Comparison of ENCODE assay signal across 1 cellular context in genomic region chr3:141312359-141313090, GRCh38.
TF ChIP-seq lines count a peak whose summit lies in the region.

No MANE protein-coding gene starts in this region.

TF ChIP-seq in K562, 482 proteins besides CTCF, POLR2A, EP300 and RAD21 (continued from another document and continues in another):
- TF ChIP-seq, protein P1, sequence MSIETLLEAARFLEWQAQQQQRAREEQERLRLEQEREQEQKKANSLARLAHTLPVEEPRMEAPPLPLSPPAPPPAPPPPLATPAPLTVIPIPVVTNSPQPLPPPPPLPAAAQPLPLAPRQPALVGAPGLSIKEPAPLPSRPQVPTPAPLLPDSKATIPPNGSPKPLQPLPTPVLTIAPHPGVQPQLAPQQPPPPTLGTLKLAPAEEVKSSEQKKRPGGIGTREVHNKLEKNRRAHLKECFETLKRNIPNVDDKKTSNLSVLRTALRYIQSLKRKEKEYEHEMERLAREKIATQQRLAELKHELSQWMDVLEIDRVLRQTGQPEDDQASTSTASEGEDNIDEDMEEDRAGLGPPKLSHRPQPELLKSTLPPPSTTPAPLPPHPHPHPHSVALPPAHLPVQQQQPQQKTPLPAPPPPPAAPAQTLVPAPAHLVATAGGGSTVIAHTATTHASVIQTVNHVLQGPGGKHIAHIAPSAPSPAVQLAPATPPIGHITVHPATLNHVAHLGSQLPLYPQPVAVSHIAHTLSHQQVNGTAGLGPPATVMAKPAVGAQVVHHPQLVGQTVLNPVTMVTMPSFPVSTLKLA (conservative IDR thresholded peaks at IDR 0.05) = peak in 1 of 2 experiments; percentile 63; a peak in 1 of 4 replicates
- peak; percentile 80 for TF ChIP-seq FOXJ2 (tag; IDR thresholded peaks at IDR 0.05)
- TF ChIP-seq, protein P2, sequence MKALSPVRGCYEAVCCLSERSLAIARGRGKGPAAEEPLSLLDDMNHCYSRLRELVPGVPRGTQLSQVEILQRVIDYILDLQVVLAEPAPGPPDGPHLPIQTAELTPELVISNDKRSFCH (CRISPR knock-in tag; IDR thresholded peaks at IDR 0.05) = peak; percentile 98
- TF ChIP-seq, protein P2 (tag; IDR thresholded peaks at IDR 0.05) = peak; percentile 100
- 0 out of 2 replicates have a peak, but pooled peaks have one; percentile 85 for TF ChIP-seq TSC22D4 (tag; IDR thresholded peaks at IDR 0.05)
- peak; percentile 100 for TF ChIP-seq PYGO2 (tag; IDR thresholded peaks at IDR 0.05)
- TF ChIP-seq, protein P3, sequence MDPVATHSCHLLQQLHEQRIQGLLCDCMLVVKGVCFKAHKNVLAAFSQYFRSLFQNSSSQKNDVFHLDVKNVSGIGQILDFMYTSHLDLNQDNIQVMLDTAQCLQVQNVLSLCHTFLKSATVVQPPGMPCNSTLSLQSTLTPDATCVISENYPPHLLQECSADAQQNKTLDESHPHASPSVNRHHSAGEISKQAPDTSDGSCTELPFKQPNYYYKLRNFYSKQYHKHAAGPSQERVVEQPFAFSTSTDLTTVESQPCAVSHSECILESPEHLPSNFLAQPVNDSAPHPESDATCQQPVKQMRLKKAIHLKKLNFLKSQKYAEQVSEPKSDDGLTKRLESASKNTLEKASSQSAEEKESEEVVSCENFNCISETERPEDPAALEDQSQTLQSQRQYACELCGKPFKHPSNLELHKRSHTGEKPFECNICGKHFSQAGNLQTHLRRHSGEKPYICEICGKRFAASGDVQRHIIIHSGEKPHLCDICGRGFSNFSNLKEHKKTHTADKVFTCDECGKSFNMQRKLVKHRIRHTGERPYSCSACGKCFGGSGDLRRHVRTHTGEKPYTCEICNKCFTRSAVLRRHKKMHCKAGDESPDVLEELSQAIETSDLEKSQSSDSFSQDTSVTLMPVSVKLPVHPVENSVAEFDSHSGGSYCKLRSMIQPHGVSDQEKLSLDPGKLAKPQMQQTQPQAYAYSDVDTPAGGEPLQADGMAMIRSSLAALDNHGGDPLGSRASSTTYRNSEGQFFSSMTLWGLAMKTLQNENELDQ (CRISPR knock-in tag; IDR thresholded peaks at IDR 0.05; ENCODE audit: borderline replicate concordance) = no peak
- TF ChIP-seq ZMIZ1 (IDR thresholded peaks at IDR 0.05; ENCODE audit: low read depth in 2 of 2, low read length in 2 of 2) = no peak
- TF ChIP-seq HCFC1 (IDR thresholded peaks at IDR 0.05; ENCODE audit: low read depth, low read length) = no peak
- peak; percentile 100 for TF ChIP-seq CREB3 (tag; conservative IDR thresholded peaks at IDR 0.05; ENCODE audit: low read depth)
- TF ChIP-seq ZNF232 (CRISPR knock-in tag; IDR thresholded peaks at IDR 0.05) = no peak
- TF ChIP-seq MAX (CRISPR knock-in tag; IDR thresholded peaks at IDR 0.05) = peak; percentile 25
- peak; percentile 99 for TF ChIP-seq KLF13 (tag; IDR thresholded peaks at IDR 0.05; ENCODE audit: borderline replicate concordance, low read depth)
- TF ChIP-seq, protein P4, sequence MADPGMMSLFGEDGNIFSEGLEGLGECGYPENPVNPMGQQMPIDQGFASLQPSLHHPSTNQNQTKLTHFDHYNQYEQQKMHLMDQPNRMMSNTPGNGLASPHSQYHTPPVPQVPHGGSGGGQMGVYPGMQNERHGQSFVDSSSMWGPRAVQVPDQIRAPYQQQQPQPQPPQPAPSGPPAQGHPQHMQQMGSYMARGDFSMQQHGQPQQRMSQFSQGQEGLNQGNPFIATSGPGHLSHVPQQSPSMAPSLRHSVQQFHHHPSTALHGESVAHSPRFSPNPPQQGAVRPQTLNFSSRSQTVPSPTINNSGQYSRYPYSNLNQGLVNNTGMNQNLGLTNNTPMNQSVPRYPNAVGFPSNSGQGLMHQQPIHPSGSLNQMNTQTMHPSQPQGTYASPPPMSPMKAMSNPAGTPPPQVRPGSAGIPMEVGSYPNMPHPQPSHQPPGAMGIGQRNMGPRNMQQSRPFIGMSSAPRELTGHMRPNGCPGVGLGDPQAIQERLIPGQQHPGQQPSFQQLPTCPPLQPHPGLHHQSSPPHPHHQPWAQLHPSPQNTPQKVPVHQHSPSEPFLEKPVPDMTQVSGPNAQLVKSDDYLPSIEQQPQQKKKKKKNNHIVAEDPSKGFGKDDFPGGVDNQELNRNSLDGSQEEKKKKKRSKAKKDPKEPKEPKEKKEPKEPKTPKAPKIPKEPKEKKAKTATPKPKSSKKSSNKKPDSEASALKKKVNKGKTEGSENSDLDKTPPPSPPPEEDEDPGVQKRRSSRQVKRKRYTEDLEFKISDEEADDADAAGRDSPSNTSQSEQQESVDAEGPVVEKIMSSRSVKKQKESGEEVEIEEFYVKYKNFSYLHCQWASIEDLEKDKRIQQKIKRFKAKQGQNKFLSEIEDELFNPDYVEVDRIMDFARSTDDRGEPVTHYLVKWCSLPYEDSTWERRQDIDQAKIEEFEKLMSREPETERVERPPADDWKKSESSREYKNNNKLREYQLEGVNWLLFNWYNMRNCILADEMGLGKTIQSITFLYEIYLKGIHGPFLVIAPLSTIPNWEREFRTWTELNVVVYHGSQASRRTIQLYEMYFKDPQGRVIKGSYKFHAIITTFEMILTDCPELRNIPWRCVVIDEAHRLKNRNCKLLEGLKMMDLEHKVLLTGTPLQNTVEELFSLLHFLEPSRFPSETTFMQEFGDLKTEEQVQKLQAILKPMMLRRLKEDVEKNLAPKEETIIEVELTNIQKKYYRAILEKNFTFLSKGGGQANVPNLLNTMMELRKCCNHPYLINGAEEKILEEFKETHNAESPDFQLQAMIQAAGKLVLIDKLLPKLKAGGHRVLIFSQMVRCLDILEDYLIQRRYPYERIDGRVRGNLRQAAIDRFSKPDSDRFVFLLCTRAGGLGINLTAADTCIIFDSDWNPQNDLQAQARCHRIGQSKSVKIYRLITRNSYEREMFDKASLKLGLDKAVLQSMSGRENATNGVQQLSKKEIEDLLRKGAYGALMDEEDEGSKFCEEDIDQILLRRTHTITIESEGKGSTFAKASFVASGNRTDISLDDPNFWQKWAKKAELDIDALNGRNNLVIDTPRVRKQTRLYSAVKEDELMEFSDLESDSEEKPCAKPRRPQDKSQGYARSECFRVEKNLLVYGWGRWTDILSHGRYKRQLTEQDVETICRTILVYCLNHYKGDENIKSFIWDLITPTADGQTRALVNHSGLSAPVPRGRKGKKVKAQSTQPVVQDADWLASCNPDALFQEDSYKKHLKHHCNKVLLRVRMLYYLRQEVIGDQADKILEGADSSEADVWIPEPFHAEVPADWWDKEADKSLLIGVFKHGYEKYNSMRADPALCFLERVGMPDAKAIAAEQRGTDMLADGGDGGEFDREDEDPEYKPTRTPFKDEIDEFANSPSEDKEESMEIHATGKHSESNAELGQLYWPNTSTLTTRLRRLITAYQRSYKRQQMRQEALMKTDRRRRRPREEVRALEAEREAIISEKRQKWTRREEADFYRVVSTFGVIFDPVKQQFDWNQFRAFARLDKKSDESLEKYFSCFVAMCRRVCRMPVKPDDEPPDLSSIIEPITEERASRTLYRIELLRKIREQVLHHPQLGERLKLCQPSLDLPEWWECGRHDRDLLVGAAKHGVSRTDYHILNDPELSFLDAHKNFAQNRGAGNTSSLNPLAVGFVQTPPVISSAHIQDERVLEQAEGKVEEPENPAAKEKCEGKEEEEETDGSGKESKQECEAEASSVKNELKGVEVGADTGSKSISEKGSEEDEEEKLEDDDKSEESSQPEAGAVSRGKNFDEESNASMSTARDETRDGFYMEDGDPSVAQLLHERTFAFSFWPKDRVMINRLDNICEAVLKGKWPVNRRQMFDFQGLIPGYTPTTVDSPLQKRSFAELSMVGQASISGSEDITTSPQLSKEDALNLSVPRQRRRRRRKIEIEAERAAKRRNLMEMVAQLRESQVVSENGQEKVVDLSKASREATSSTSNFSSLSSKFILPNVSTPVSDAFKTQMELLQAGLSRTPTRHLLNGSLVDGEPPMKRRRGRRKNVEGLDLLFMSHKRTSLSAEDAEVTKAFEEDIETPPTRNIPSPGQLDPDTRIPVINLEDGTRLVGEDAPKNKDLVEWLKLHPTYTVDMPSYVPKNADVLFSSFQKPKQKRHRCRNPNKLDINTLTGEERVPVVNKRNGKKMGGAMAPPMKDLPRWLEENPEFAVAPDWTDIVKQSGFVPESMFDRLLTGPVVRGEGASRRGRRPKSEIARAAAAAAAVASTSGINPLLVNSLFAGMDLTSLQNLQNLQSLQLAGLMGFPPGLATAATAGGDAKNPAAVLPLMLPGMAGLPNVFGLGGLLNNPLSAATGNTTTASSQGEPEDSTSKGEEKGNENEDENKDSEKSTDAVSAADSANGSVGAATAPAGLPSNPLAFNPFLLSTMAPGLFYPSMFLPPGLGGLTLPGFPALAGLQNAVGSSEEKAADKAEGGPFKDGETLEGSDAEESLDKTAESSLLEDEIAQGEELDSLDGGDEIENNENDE (IDR thresholded peaks at IDR 0.05; ENCODE audit: low read depth, low read length) = no peak
- TF ChIP-seq NR2C2 (CRISPR knock-in tag; IDR thresholded peaks at IDR 0.05) = no peak
- peak; percentile 78 for TF ChIP-seq NR2C2 (tag; IDR thresholded peaks at IDR 0.05)
- TF ChIP-seq POLR2AphosphoS2 (IDR thresholded peaks at IDR 0.05; ENCODE audit: low read length) = no peak
- TF ChIP-seq NR2F6 (CRISPR knock-in tag; IDR thresholded peaks at IDR 0.05) = peak; percentile 99
- TF ChIP-seq RBBP5 (IDR thresholded peaks at IDR 0.05; ENCODE audit: borderline replicate concordance, insufficient read depth, low read length, poor library complexity, severe bottlenecking) = no peak
- peak; percentile 100 for TF ChIP-seq ZBTB9 (CRISPR knock-in tag; IDR thresholded peaks at IDR 0.05)
- no peak for TF ChIP-seq NR3C1 (CRISPR knock-in tag; IDR thresholded peaks at IDR 0.05)
- no peak for TF ChIP-seq BRF1 (IDR thresholded peaks at IDR 0.05; ENCODE audit: borderline replicate concordance, extremely low read depth, insufficient read length)
- no peak for TF ChIP-seq PHB2 (IDR thresholded peaks at IDR 0.05; ENCODE audit: low read depth)
- TF ChIP-seq ZNF354B (CRISPR knock-in tag; IDR thresholded peaks at IDR 0.05) = peak; percentile 99
- TF ChIP-seq ZNF584 (CRISPR knock-in tag; IDR thresholded peaks at IDR 0.05; ENCODE audit: low read depth) = peak; percentile 100
- peak; percentile 96 for TF ChIP-seq THAP7 (CRISPR knock-in tag; IDR thresholded peaks at IDR 0.05)
- TF ChIP-seq ZBTB5 (IDR thresholded peaks at IDR 0.05) = no peak
- TF ChIP-seq ZSCAN32 (CRISPR knock-in tag; IDR thresholded peaks at IDR 0.05) = peak; percentile 98
- TF ChIP-seq ZNF583 (CRISPR knock-in tag; IDR thresholded peaks at IDR 0.05) = peak; percentile 100
- TF ChIP-seq XRCC5 (IDR thresholded peaks at IDR 0.05; ENCODE audit: low read depth, low read length) = no peak
- TF ChIP-seq POLR2H (tag; IDR thresholded peaks at IDR 0.05; ENCODE audit: low read depth) = peak; percentile 77; the same call in 1 of the 2 replicates
- TF ChIP-seq THRAP3 (IDR thresholded peaks at IDR 0.05; ENCODE audit: borderline replicate concordance) = no peak
